In genomic region chr15:31263751-31264533, GRCh38 we compare ENCODE assay signal across 8 cellular contexts.
DNase-seq lines count a peak whose midpoint lies in the region; ATAC-seq, FAIRE-seq and TF ChIP-seq lines count a peak whose summit lies in the region.

No MANE protein-coding gene starts in this region.

- peaks cover 71% of the 10 kb centered on the region for H3K4me1 Mint-ChIP-seq in activated naive CD8-positive, alpha-beta T cell treated with anti-CD3 and anti-CD28 coated beads, Interleukin-2, amount 10 ng/mL, durations not matched to agents 7 days and 5 days

- H3K9me3 Mint-ChIP-seq in activated naive CD8-positive, alpha-beta T cell treated with anti-CD3 and anti-CD28 coated beads, Interleukin-2, amount 10 ng/mL, durations not matched to agents 7 days and 5 days = no peaks in the 10 kb centered on the region

- peak overlapping the region; percentile 65 for H3K4me3 Mint-ChIP-seq in activated naive CD8-positive, alpha-beta T cell treated with anti-CD3 and anti-CD28 coated beads, Interleukin-2, amount 10 ng/mL, durations not matched to agents 7 days and 5 days

- ATAC-seq in activated naive CD8-positive, alpha-beta T cell treated with anti-CD3 and anti-CD28 coated beads, Interleukin-2, amount 10 ng/mL, durations not matched to agents 7 days and 5 days (ENCODE audit: low read depth) = peak; percentile 57
- ATAC-seq in left colon (peak; percentile 75), GM19328 (IDR thresholded peaks at IDR 0.05; ENCODE audit: unreplicated experiment) (no peak)

- peak overlapping the region; percentile 99 for H3K27ac Mint-ChIP-seq in activated naive CD8-positive, alpha-beta T cell treated with anti-CD3 and anti-CD28 coated beads, Interleukin-2, amount 10 ng/mL, durations not matched to agents 7 days and 5 days

- DNase-seq in GM12864 (ENCODE audit: low read depth) (peak; percentile 67), T-helper 1 cell (peak; percentile 42 to 90 (median 59)), left colon (peak; percentile 59 to 90), D721Med (ENCODE audit: insufficient read length, low spot score) (no peak)
- peak; percentile 81 for DNase-seq in Jurkat, Clone E6-1 (ENCODE audit: low read depth, low spot score)
- peak; percentile 69 for DNase-seq in activated naive CD8-positive, alpha-beta T cell treated with anti-CD3 and anti-CD28 coated beads, Interleukin-2, amount 10 ng/mL, durations not matched to agents 7 days and 5 days
- DNase-seq in stimulated activated CD4-positive, alpha-beta T cell treated with anti-CD3 and anti-CD28 coated beads, Interleukin-4, amount 100 ng/mL, for 48 hours (ENCODE audit: low read depth in 2 of 2) = peak; percentile 51 to 62

- no peak overlapping the region for H3K4me3 ChIP-seq in GM12864 (ENCODE audit: low read depth, low read length)
- H3K4me3 ChIP-seq in Jurkat, Clone E6-1 (ENCODE audit: low read length) = no peak overlapping the region

- intact Hi-C loops in left colon (cut with DNase I, micrococcal nuclease) = no loop called here

- H3K36me3 Mint-ChIP-seq in activated naive CD8-positive, alpha-beta T cell treated with anti-CD3 and anti-CD28 coated beads, Interleukin-2, amount 10 ng/mL, durations not matched to agents 7 days and 5 days = no peaks in the 10 kb centered on the region

- H3K27me3 Mint-ChIP-seq in activated naive CD8-positive, alpha-beta T cell treated with anti-CD3 and anti-CD28 coated beads, Interleukin-2, amount 10 ng/mL, durations not matched to agents 7 days and 5 days = no peaks in the 10 kb centered on the region

- POLR2A ChIA-PET in activated naive CD8-positive, alpha-beta T cell treated with anti-CD3 and anti-CD28 coated beads, Interleukin-2, amount 10 ng/mL, durations not matched to agents 7 days and 5 days (lab: Charles Lee) = interaction anchor here (0.7 to 7.8 kb wide), 14 partner anchors 9 to 174 kb away, joined by 3 to 104 read pairs (median 4); partner anchors contain the start of gene KLF13

- FAIRE-seq in D721Med (lab: Jason Lieb, UNC) = no peak

- no peak for TF ChIP-seq CTCF in GM12864 (IDR thresholded peaks at IDR 0.05; ENCODE audit: low read depth, low read length, missing control alignments)
- TF ChIP-seq CTCF in D721Med (IDR thresholded peaks at IDR 0.05; ENCODE audit: insufficient read depth, missing control alignments) = no peak
